Comparison of ENCODE assay signal across 8 cellular contexts in genomic region chr2:61536723-61537581, GRCh38. TPM values are rescaled to one million over a fixed set of nuclear protein-coding genes. Genes with fewer than 3 reads are reported as not detected.
DNase-seq lines count a peak whose midpoint lies in the region; FAIRE-seq and TF ChIP-seq lines count a peak whose summit lies in the region.

No MANE protein-coding gene starts in this region.

- no peaks in the 10 kb centered on the region for H3K27me3 Mint-ChIP-seq in activated naive CD4-positive, alpha-beta T cell treated with anti-CD3 and anti-CD28 coated beads, Interleukin-2, amount 50 U/mL, for 24 hours

- H3K9me3 Mint-ChIP-seq in activated naive CD4-positive, alpha-beta T cell treated with anti-CD3 and anti-CD28 coated beads, Interleukin-2, amount 50 U/mL, for 24 hours: no peaks in the 10 kb centered on the region

- H3K4me1 Mint-ChIP-seq in activated naive CD4-positive, alpha-beta T cell treated with anti-CD3 and anti-CD28 coated beads, Interleukin-2, amount 50 U/mL, for 24 hours: peaks cover 36% of the 10 kb centered on the region

- no peaks in the 10 kb centered on the region for H3K9me3 ChIP-seq in Loucy (ENCODE audit: insufficient read depth, low read depth, low read length)

- peak overlapping the region; percentile 94 for H3K4me3 ChIP-seq in Loucy (ENCODE audit: low read length, poor library complexity, severe bottlenecking)

- FAIRE-seq in H54 (lab: Jason Lieb, UNC): peak; percentile 77

- in situ Hi-C loops in G401 (cut with HindIII; ENCODE audit: low sequenced_read_pairs): no loop called here

- no peak for TF ChIP-seq CTCF in Loucy (conservative IDR thresholded peaks at IDR 0.05; ENCODE audit: low read length)

- no peaks in the 10 kb centered on the region for H3K36me3 ChIP-seq in Loucy (ENCODE audit: insufficient read depth, low read length)

- DNase-seq in G401 (ENCODE audit: low spot score) (peak; percentile 90), H54 (ENCODE audit: insufficient read length, low spot score) (peak; percentile 74), SK-N-DZ (ENCODE audit: low spot score) (peak; percentile 88), glomerular endothelial cell (ENCODE audit: extremely low read depth, low read depth, low spot score) (peak; percentile 61), occipital lobe (lab: John Stamatoyannopoulos, UW) (peak; percentile 70)

- H3K27me3 ChIP-seq in Loucy (ENCODE audit: insufficient read depth, low read length, poor library complexity, severe bottlenecking): no peaks in the 10 kb centered on the region

- peak; percentile 70 for TF ChIP-seq POLR2A in H54 (IDR thresholded peaks at IDR 0.05; ENCODE audit: low read depth, low read length)

- peak overlapping the region; percentile 96 for H3K27ac ChIP-seq in temporal lobe (ENCODE audit: low read depth, low read length)

- peak overlapping the region; percentile 99 for H3K9ac ChIP-seq in Loucy (ENCODE audit: low read depth, low read length, poor library complexity, severe bottlenecking)

- peaks cover 61% of the 10 kb centered on the region for H3K79me2 ChIP-seq in Loucy (ENCODE audit: insufficient read depth, low read length)

- peak overlapping the region; percentile 96 for H3K27ac Mint-ChIP-seq in activated naive CD4-positive, alpha-beta T cell treated with anti-CD3 and anti-CD28 coated beads, Interleukin-2, amount 50 U/mL, for 24 hours

- peaks cover 5% of the 10 kb centered on the region for H3F3A ChIP-seq in Loucy (ENCODE audit: low read depth)

- H3K36me3 Mint-ChIP-seq in activated naive CD4-positive, alpha-beta T cell treated with anti-CD3 and anti-CD28 coated beads, Interleukin-2, amount 50 U/mL, for 24 hours: peaks cover 3% of the 10 kb centered on the region

- H2AFZ ChIP-seq in Loucy (ENCODE audit: low read length): no peak overlapping the region

- peaks cover 49% of the 10 kb centered on the region for H4K20me1 ChIP-seq in Loucy (ENCODE audit: insufficient read depth, low read length, poor library complexity, severe bottlenecking)

- peaks cover 31% of the 10 kb centered on the region for H3K4me1 ChIP-seq in Loucy (ENCODE audit: insufficient read depth, low read length, poor library complexity, severe bottlenecking)

- peak overlapping the region; percentile 94 for H3K4me3 Mint-ChIP-seq in activated naive CD4-positive, alpha-beta T cell treated with anti-CD3 and anti-CD28 coated beads, Interleukin-2, amount 50 U/mL, for 24 hours

- H3K4me2 ChIP-seq in Loucy (ENCODE audit: low read depth, low read length, poor library complexity, severe bottlenecking): peak overlapping the region; percentile 81

- H3K9me2 ChIP-seq in Loucy (replicated peaks; ENCODE audit: low read depth, low read length): no peaks in the 10 kb centered on the region

RNA-seq across cellular contexts. Expression of gene XPO1, which starts 1.2 kb away (rescaled TPM):
- total RNA-seq in G401 (2014; rRNA removed; shearing (Covaris generic)): 201 and 217 TPM in 2 replicates
- polyA plus RNA-seq in SK-N-DZ (2014; cell fraction: cytosol; rRNA removed): 219 and 236 TPM in 2 replicates
- polyA plus RNA-seq in SK-N-DZ (2014; cell fraction: nucleus; rRNA removed): 283 and 351 TPM in 2 replicates
- total RNA-seq in glomerular endothelial cell (88.4 and 101 TPM in 2 replicates), occipital lobe (780 TPM), temporal lobe (550 TPM)

Comparison
In these comparisons a context has a peak if more than half of its experiments do, and no peak if none do; other contexts are left out.
1. Peak in every context shown above with its lines: DNase-seq, H3K4me3 ChIP-seq and H3K27ac ChIP-seq.